ENCODE assay signal across 8 cellular contexts in genomic region chr5:164013077-164013670, GRCh38.
DNase-seq lines count a peak whose midpoint lies in the region; ATAC-seq, FAIRE-seq and TF ChIP-seq lines count a peak whose summit lies in the region.

No MANE protein-coding gene starts in this region.

- H3K4me3 ChIP-seq in GM12878 = no peak overlapping the region

- H2AFZ ChIP-seq in GM12878 (ENCODE audit: control insufficient read depth, low read depth, low read length) = no peak overlapping the region

- no peak for TF ChIP-seq EP300 in GM12878 (IDR thresholded peaks at IDR 0.05; ENCODE audit: borderline replicate concordance in 1 of 2, control insufficient read depth in 1 of 2, low read depth in 2 of 2, low read length in 2 of 2)

- ATAC-seq in activated CD8-positive, alpha-beta memory T cell treated with anti-CD3 and anti-CD28 coated beads, Interleukin-2, amount 10 ng/mL, durations not matched to agents 7 days and 5 days = no peak
- ATAC-seq in GM19468 (IDR thresholded peaks at IDR 0.05; ENCODE audit: extremely low read depth, unreplicated experiment) = peak; percentile 71
- ATAC-seq in HG03457 (IDR thresholded peaks at IDR 0.05; ENCODE audit: unreplicated experiment) = peak; percentile 75
- ATAC-seq in GM12878 = peak; percentile 85

- no peaks in the 10 kb centered on the region for H3K36me3 Mint-ChIP-seq in activated CD8-positive, alpha-beta memory T cell treated with anti-CD3 and anti-CD28 coated beads, Interleukin-2, amount 10 ng/mL, durations not matched to agents 7 days and 5 days

- H3K4me3 Mint-ChIP-seq in activated CD8-positive, alpha-beta memory T cell treated with anti-CD3 and anti-CD28 coated beads, Interleukin-2, amount 10 ng/mL, durations not matched to agents 7 days and 5 days = no peak overlapping the region

- DNase-seq in activated CD8-positive, alpha-beta memory T cell treated with anti-CD3 and anti-CD28 coated beads, Interleukin-2, amount 10 ng/mL, durations not matched to agents 7 days and 5 days = peak; percentile 41
- no peak for DNase-seq in activated CD8-positive, alpha-beta memory T cell treated with anti-CD3 and anti-CD28 coated beads, Interleukin-2, amount 50 U/mL, for 4 hours
- DNase-seq in NCI-H774 (lab: John Stamatoyannopoulos, UW) = peak; percentile 5
- DNase-seq in GM12878 (ENCODE audit: low read depth, low spot score) = peak; percentile 19
- DNase-seq in stimulated activated CD8-positive, alpha-beta memory T cell treated with anti-CD3 and anti-CD28 coated beads, Interleukin-4, amount 100 ng/mL, for 48 hours = peak; percentile 56

- H3K4me2 ChIP-seq in GM12878 (ENCODE audit: control insufficient read depth, insufficient read depth) = no peak overlapping the region

- no peaks in the 10 kb centered on the region for H3K27me3 Mint-ChIP-seq in activated CD8-positive, alpha-beta memory T cell treated with anti-CD3 and anti-CD28 coated beads, Interleukin-2, amount 10 ng/mL, durations not matched to agents 7 days and 5 days

- TF ChIP-seq RAD21 in GM12878 (IDR thresholded peaks at IDR 0.05; ENCODE audit: insufficient read depth, low read depth, low read length) = peak; percentile 93

- no peaks in the 10 kb centered on the region for H3K79me2 ChIP-seq in GM12878 (ENCODE audit: control insufficient read depth, insufficient read depth, low read length)

- H3K27me3 ChIP-seq in GM12878 (replicated peaks in 1 of 2; ENCODE audit: control insufficient read depth in 2 of 2, insufficient read depth in 2 of 2, low read length in 1 of 2) = no peaks in the 10 kb centered on the region

- SMC1A ChIA-PET in GM12878 (lab: Charles Lee; ENCODE audit: uncharacterized antibody, unreplicated experiment) = interaction anchor here (0.5 to 7.0 kb wide), 36 partner anchors 8 to 1201 kb away, joined by 3 to 118 read pairs (median 4); no protein-coding TSS in a partner anchor

- FAIRE-seq in GM12878 (lab: Jason Lieb, UNC) = peak; percentile 90
- FAIRE-seq in islet of Langerhans (lab: Jason Lieb, UNC) = peak; percentile 100

- no peak overlapping the region for H3K9ac ChIP-seq in GM12878 (ENCODE audit: control insufficient read depth, insufficient read depth, low read length)

- H3K4me1 Mint-ChIP-seq in activated CD8-positive, alpha-beta memory T cell treated with anti-CD3 and anti-CD28 coated beads, Interleukin-2, amount 10 ng/mL, durations not matched to agents 7 days and 5 days = no peaks in the 10 kb centered on the region

- no peak for TF ChIP-seq POLR2A in GM12878 (IDR thresholded peaks at IDR 0.05; ENCODE audit: low read depth, low read length)

- no peaks in the 10 kb centered on the region for H4K20me1 ChIP-seq in GM12878 (ENCODE audit: control insufficient read depth, insufficient read depth)

- no peaks in the 10 kb centered on the region for H3K36me3 ChIP-seq in GM12878 (ENCODE audit: control insufficient read depth in 2 of 2, insufficient read depth in 2 of 2, low read length in 1 of 2)

- POLR2A ChIA-PET in GM12878 (lab: Charles Lee) = interaction anchor here (1.1 kb wide), 1 partner anchor 491 kb away, joined by 3 read pairs; no protein-coding TSS in a partner anchor

- CTCF ChIA-PET in activated CD8-positive, alpha-beta memory T cell treated with anti-CD3 and anti-CD28 coated beads, Interleukin-2, amount 10 ng/mL, durations not matched to agents 7 days and 5 days (lab: Charles Lee) = no interaction called here
- CTCF ChIA-PET in GM12878 (lab: Yijun Ruan, JAX) = interaction anchor here (0.5 to 5.2 kb wide), 44 partner anchors 9 to 1452 kb away, joined by 3 to 92 read pairs (median 3); no protein-coding TSS in a partner anchor

- TF ChIP-seq CTCF in GM12878 (IDR thresholded peaks at IDR 0.05 in 2 of 3, conservative IDR thresholded peaks at IDR 0.05 in 1 of 3; ENCODE audit: control insufficient read depth in 2 of 3, extremely low read depth in 1 of 3, insufficient read depth in 1 of 3, low read depth in 3 of 3, low read length in 3 of 3) = peak; percentile 51 to 83 (median 60); a peak in 5 of 6 replicates

- in situ Hi-C loops in GM12878 (cut with MboI) = loop anchor here (10.0 to 25.0 kb wide), 2 partner anchors 492 to 1199 kb away; no protein-coding TSS in a partner anchor

- no peaks in the 10 kb centered on the region for H3K9me3 ChIP-seq in GM12878 (replicated peaks; ENCODE audit: control insufficient read depth, insufficient read depth, low read length)

- no TSS peak for BruUV-seq in GM12878 (replicated peaks; lab: Mats Ljungman, UMichigan)

- 50% methylated on average over 6 of the region's 6 CpGs for WGBS in GM12878 (ENCODE audit: insufficient coverage, insufficient replicate concordance, low lambda C conversion rate, missing lambda C conversion rate)

- H3K9me3 Mint-ChIP-seq in activated CD8-positive, alpha-beta memory T cell treated with anti-CD3 and anti-CD28 coated beads, Interleukin-2, amount 10 ng/mL, durations not matched to agents 7 days and 5 days (ENCODE audit: low read depth) = no peaks in the 10 kb centered on the region

- H3K4me1 ChIP-seq in GM12878 (ENCODE audit: control insufficient read depth, insufficient read depth, low read length) = no peaks in the 10 kb centered on the region

- no peak overlapping the region for H3K27ac Mint-ChIP-seq in activated CD8-positive, alpha-beta memory T cell treated with anti-CD3 and anti-CD28 coated beads, Interleukin-2, amount 10 ng/mL, durations not matched to agents 7 days and 5 days

- intact Hi-C loops in GM12878 (cut with micrococcal nuclease; ENCODE audit: unreplicated experiment) = loop anchor here (1.0 to 10.0 kb wide), 6 partner anchors 448 to 1444 kb away; no protein-coding TSS in a partner anchor

- H3K27ac ChIP-seq in GM12878 (ENCODE audit: control insufficient read depth, insufficient read depth) = no peak overlapping the region

- RAD21 ChIA-PET in GM12878 (lab: Charles Lee; ENCODE audit: unreplicated experiment) = interaction anchor here (0.6 to 5.6 kb wide), 18 partner anchors 10 to 665 kb away, joined by 3 to 92 read pairs (median 3); no protein-coding TSS in a partner anchor

TF ChIP-seq in GM12878, 131 proteins besides CTCF, POLR2A, EP300 and RAD21 (continues in another document):
- no peak for TF ChIP-seq NBN (IDR thresholded peaks at IDR 0.05)
- TF ChIP-seq BHLHE40 (IDR thresholded peaks at IDR 0.05; ENCODE audit: borderline replicate concordance in 1 of 2, low read depth in 2 of 2, low read length in 1 of 2) = no peak
- no peak for TF ChIP-seq EED (IDR thresholded peaks at IDR 0.05; ENCODE audit: low read depth)
- TF ChIP-seq YBX1 (IDR thresholded peaks at IDR 0.05) = no peak
- TF ChIP-seq TAF1 (IDR thresholded peaks at IDR 0.05; ENCODE audit: borderline replicate concordance, low read depth, low read length) = no peak
- TF ChIP-seq SMAD5 (IDR thresholded peaks at IDR 0.05; ENCODE audit: low read depth) = no peak
- no peak for TF ChIP-seq ATF7 (IDR thresholded peaks at IDR 0.05; ENCODE audit: low read depth)
- TF ChIP-seq, protein P1, sequence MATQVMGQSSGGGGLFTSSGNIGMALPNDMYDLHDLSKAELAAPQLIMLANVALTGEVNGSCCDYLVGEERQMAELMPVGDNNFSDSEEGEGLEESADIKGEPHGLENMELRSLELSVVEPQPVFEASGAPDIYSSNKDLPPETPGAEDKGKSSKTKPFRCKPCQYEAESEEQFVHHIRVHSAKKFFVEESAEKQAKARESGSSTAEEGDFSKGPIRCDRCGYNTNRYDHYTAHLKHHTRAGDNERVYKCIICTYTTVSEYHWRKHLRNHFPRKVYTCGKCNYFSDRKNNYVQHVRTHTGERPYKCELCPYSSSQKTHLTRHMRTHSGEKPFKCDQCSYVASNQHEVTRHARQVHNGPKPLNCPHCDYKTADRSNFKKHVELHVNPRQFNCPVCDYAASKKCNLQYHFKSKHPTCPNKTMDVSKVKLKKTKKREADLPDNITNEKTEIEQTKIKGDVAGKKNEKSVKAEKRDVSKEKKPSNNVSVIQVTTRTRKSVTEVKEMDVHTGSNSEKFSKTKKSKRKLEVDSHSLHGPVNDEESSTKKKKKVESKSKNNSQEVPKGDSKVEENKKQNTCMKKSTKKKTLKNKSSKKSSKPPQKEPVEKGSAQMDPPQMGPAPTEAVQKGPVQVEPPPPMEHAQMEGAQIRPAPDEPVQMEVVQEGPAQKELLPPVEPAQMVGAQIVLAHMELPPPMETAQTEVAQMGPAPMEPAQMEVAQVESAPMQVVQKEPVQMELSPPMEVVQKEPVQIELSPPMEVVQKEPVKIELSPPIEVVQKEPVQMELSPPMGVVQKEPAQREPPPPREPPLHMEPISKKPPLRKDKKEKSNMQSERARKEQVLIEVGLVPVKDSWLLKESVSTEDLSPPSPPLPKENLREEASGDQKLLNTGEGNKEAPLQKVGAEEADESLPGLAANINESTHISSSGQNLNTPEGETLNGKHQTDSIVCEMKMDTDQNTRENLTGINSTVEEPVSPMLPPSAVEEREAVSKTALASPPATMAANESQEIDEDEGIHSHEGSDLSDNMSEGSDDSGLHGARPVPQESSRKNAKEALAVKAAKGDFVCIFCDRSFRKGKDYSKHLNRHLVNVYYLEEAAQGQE (IDR thresholded peaks at IDR 0.05; ENCODE audit: low read depth, low read length) = no peak
- no peak for TF ChIP-seq MEF2B (IDR thresholded peaks at IDR 0.05; ENCODE audit: partially characterized antibody, poor library complexity, severe bottlenecking)
- TF ChIP-seq, protein P2, sequence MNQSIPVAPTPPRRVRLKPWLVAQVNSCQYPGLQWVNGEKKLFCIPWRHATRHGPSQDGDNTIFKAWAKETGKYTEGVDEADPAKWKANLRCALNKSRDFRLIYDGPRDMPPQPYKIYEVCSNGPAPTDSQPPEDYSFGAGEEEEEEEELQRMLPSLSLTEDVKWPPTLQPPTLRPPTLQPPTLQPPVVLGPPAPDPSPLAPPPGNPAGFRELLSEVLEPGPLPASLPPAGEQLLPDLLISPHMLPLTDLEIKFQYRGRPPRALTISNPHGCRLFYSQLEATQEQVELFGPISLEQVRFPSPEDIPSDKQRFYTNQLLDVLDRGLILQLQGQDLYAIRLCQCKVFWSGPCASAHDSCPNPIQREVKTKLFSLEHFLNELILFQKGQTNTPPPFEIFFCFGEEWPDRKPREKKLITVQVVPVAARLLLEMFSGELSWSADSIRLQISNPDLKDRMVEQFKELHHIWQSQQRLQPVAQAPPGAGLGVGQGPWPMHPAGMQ (IDR thresholded peaks at IDR 0.05; ENCODE audit: borderline replicate concordance) = no peak
- no peak for TF ChIP-seq ZNF217 (IDR thresholded peaks at IDR 0.05)
- no peak for TF ChIP-seq RAD51 (IDR thresholded peaks at IDR 0.05)
- peak; percentile 77; the same call in 1 of the 2 replicates for TF ChIP-seq SMC3 (IDR thresholded peaks at IDR 0.05; ENCODE audit: borderline replicate concordance, low read length)
